1 cellular context compared by ENCODE assay signal in the genomic region with DNA sequence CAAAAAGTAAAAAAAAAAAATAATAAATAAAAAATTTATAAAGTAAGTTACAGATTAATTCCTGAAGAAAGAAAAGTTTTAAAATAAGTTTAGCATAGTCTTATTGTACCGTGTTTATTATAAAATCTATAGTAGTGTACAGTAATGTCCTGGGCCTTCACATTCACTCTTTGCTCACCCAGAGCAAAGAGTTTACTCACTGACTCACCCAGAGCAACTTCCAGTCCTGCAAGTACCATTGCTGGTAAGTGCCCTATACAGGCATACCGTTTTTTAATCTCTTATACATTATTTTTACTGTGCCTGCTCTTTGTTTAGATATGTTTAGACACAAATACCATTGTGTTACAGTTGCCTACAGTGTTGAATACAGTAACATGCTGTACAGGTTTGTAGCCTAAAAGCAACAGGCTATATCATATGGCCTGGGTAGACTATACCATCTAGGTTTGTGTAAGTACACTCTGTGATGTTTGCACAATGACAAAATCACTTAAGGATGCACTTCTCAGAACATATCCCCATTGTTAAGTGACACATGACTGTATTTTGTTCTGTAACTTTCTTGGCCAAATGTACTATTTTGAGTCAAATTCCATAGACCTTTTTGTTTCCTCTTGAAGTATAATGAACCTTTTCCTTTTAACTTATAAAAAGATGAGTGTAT.
A peak's percentile ranks its signal among the peaks of the same experiment; 100 is the strongest.
TF ChIP-seq lines count a peak whose summit lies in the region.

No MANE protein-coding gene starts in this region.

TF ChIP-seq in endothelial cell of umbilical vein, 7 proteins besides CTCF, POLR2A, EP300 and RAD21:
- TF ChIP-seq GATA2 (IDR thresholded peaks at IDR 0.05; ENCODE audit: insufficient read depth, insufficient read length, low read depth, low read length), result no peak
- TF ChIP-seq, protein P1, sequence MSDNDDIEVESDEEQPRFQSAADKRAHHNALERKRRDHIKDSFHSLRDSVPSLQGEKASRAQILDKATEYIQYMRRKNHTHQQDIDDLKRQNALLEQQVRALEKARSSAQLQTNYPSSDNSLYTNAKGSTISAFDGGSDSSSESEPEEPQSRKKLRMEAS (IDR thresholded peaks at IDR 0.05; ENCODE audit: insufficient read depth, insufficient read length), result no peak
- no peak for TF ChIP-seq JUN (IDR thresholded peaks at IDR 0.05; ENCODE audit: borderline replicate concordance, insufficient read depth, insufficient read length, low read depth)
- TF ChIP-seq MYC (IDR thresholded peaks at IDR 0.05; ENCODE audit: low read depth, low read length), result no peak
- peak; percentile 43 for TF ChIP-seq FOS (IDR thresholded peaks at IDR 0.05; ENCODE audit: borderline replicate concordance, insufficient read depth, low read length)
- TF ChIP-seq EZH2 (IDR thresholded peaks at IDR 0.05; ENCODE audit: borderline replicate concordance, low read depth, low read length, severe bottlenecking), result no peak
- TF ChIP-seq POLR2AphosphoS5 (IDR thresholded peaks at IDR 0.05; ENCODE audit: insufficient read depth, low read depth, low read length), result no peak
